8 cellular contexts compared by ENCODE assay signal in the genomic region with DNA sequence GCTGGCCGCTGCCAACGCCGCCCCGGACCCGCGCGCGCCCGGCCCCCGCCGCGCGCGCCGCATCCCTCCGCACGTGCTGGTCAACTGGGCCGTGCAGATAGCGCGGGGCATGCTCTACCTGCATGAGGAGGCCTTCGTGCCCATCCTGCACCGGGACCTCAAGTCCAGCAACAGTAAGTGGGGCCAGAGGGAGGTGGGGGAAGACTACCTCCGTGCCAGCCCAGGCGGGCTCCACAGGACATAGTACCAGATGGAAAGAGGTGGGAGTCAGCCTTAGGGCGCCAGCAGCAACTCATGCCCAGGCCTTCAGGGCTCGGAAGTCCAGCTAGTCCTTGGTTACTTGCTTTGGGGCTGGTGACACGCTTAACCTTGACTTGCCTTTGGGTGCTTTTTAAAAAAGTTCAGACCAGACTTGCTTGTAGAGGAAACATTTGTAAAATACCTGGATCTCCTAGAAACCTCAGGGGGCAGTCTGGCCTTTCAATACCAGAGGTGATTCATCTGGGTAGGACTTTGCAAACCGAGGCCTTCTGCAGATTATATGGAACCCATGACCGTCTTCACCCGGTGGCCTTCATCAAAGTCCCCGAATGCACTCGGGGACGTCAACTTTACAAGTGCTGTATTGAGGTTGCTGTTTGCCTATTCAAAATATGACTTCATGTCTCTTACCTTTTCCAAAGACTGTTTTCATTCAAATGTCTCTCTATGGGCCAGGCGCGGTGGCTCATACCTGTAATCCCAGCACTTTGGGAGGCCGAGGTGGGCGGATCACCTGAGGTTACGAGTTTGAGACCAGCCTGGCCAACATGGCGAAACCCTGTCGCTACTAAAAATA. TPM values are rescaled to one million over a fixed set of nuclear protein-coding genes. Genes with fewer than 3 reads are reported as not detected.
A peak's percentile ranks its signal among the peaks of the same experiment; 100 is the strongest.
DNase-seq lines count a peak whose midpoint lies in the region; ATAC-seq, FAIRE-seq and TF ChIP-seq lines count a peak whose summit lies in the region.

No MANE protein-coding gene starts in this region.

- no peak overlapping the region for H2AFZ ChIP-seq in K562 (ENCODE audit: low read depth, low read length)

- H4K20me1 ChIP-seq in DOHH2 (ENCODE audit: control insufficient read depth, insufficient read depth, low read depth, low read length): 0 out of 2 replicates have a peak, but pooled peaks cover 2% of the 10 kb centered on the region
- peaks cover 4% of the 10 kb centered on the region; the same call in 1 of the 2 replicates for H4K20me1 ChIP-seq in K562 (replicated peaks; ENCODE audit: control insufficient read depth, insufficient read depth, low read length)

- no peak for TF ChIP-seq POLR2A in K562 (conservative IDR thresholded peaks at IDR 0.05)

- no peak for TF ChIP-seq EP300 in K562 (IDR thresholded peaks at IDR 0.05; ENCODE audit: low read length)

- CTCF ChIA-PET in K562 (lab: Yijun Ruan, JAX; ENCODE audit: low intra/inter-chr PET ratio): interaction anchor here (0.6 kb wide), 1 partner anchor 782 kb away, joined by 3 read pairs; no protein-coding TSS in a partner anchor

- 64% methylated on average over 19 of the region's 40 CpGs for WGBS in K562 (ENCODE audit: insufficient coverage, low coverage, missing lambda C conversion rate)
- WGBS in lung, 2 donors: 20 to 47% methylated on average over 23 to 40 of the region's 40 CpGs

- H3K9me3 ChIP-seq in DOHH2 (ENCODE audit: control insufficient read depth, insufficient read depth, low read length) (no peaks in the 10 kb centered on the region), K562 (replicated peaks; ENCODE audit: control insufficient read depth, insufficient read depth, low read depth, low read length) (no peaks in the 10 kb centered on the region), lung (ENCODE audit: control insufficient read depth in 2 of 2, insufficient read depth in 1 of 2, low read length in 1 of 2) (no peaks in the 10 kb centered on the region), upper lobe of right lung (no peaks in the 10 kb centered on the region)

- BruUV-seq in K562 (replicated peaks; lab: Mats Ljungman, UMichigan): no TSS peak

- in situ Hi-C loops in K562 (cut with MboI): no loop called here

- peaks cover 4% of the 10 kb centered on the region; the same call in 1 of the 2 replicates for H3F3A ChIP-seq in DOHH2 (ENCODE audit: control insufficient read depth, insufficient read depth)

- H3K4me1 ChIP-seq in DOHH2 (ENCODE audit: control insufficient read depth, low read length): peaks cover 14% of the 10 kb centered on the region
- H3K4me1 ChIP-seq in K562 (replicated peaks in 1 of 2; ENCODE audit: control insufficient read depth in 2 of 2, insufficient read depth in 2 of 2, low read length in 2 of 2): peaks cover 0 to 18% of the 10 kb centered on the region in 2 experiments; a peak in 4 of 5 replicates
- peaks cover 0 to 12% of the 10 kb centered on the region in 2 donors for H3K4me1 ChIP-seq in lung (ENCODE audit: control insufficient read depth in 2 of 2, insufficient read depth in 2 of 2, low read length in 2 of 2)
- H3K4me1 ChIP-seq in upper lobe of right lung: peaks cover 6% of the 10 kb centered on the region

- H3K36me3 ChIP-seq in DOHH2 (ENCODE audit: control insufficient read depth, low read length): no peaks in the 10 kb centered on the region
- no peaks in the 10 kb centered on the region for H3K36me3 ChIP-seq in K562 (ENCODE audit: control insufficient read depth, insufficient read depth, low read length)
- no peaks in the 10 kb centered on the region for H3K36me3 ChIP-seq in lung (ENCODE audit: control insufficient read depth in 2 of 2, insufficient read depth in 2 of 2, low read length in 2 of 2)
- H3K36me3 ChIP-seq in upper lobe of right lung: no peaks in the 10 kb centered on the region

- peak overlapping the region; percentile 84 for H3K4me2 ChIP-seq in DOHH2 (ENCODE audit: low read length)
- no peak overlapping the region for H3K4me2 ChIP-seq in K562 (ENCODE audit: insufficient read depth, low read length)

- no peaks in the 10 kb centered on the region for H3K9me1 ChIP-seq in K562 (ENCODE audit: control insufficient read depth, insufficient read depth, low read length)

- ATAC-seq in K562 (no peak), lung (ENCODE audit: insufficient read depth, low FRiP score) (no peak), upper lobe of right lung (no peak), HG03045 (IDR thresholded peaks at IDR 0.05; ENCODE audit: unreplicated experiment) (no peak)

- H3K79me2 ChIP-seq in DOHH2 (ENCODE audit: control insufficient read depth, low read length) (no peaks in the 10 kb centered on the region), K562 (ENCODE audit: control insufficient read depth, insufficient read depth, low read length) (no peaks in the 10 kb centered on the region)

- no peak overlapping the region for H3K9ac ChIP-seq in K562 (ENCODE audit: insufficient read depth in 1 of 2, low read depth in 2 of 2, low read length in 2 of 2)

- peak; percentile 11 for FAIRE-seq in K562 (lab: Jason Lieb, UNC)

- TF ChIP-seq CTCF in DOHH2 (IDR thresholded peaks at IDR 0.05; ENCODE audit: low read depth, low read length, poor library complexity, severe bottlenecking) (no peak), K562 (IDR thresholded peaks at IDR 0.05 in 2 of 3, conservative IDR thresholded peaks at IDR 0.05 in 1 of 3; ENCODE audit: insufficient read depth in 2 of 3, low read depth in 1 of 3, low read length in 3 of 3) (no peak), lung (IDR thresholded peaks at IDR 0.05; ENCODE audit: control extremely low read depth, extremely low read depth) (no peak), upper lobe of right lung (IDR thresholded peaks at IDR 0.05) (no peak)

- POLR2A ChIA-PET in K562 (lab: Yijun Ruan, JAX): no interaction called here

- peak overlapping the region; percentile 77; the same call in 1 of the 2 replicates for H3K4me3 ChIP-seq in DOHH2 (ENCODE audit: low read length)
- H3K4me3 ChIP-seq in K562: no peak overlapping the region
- peak overlapping the region; percentile 64 for H3K4me3 ChIP-seq in lung
- peak overlapping the region; percentile 63 for H3K4me3 ChIP-seq in upper lobe of right lung

- intact Hi-C loops in K562 (cut with micrococcal nuclease): no loop called here
- intact Hi-C loops in upper lobe of right lung (cut with DNase I): no loop called here

- no peak for TF ChIP-seq RAD21 in K562 (CRISPR knock-in tag; conservative IDR thresholded peaks at IDR 0.05 in 1 of 2, IDR thresholded peaks at IDR 0.05 in 1 of 2)

- H3K9me2 ChIP-seq in DOHH2 (replicated peaks; ENCODE audit: control insufficient read depth, low read length): no peaks in the 10 kb centered on the region

- no peak overlapping the region for H3K27ac ChIP-seq in DOHH2 (ENCODE audit: low read depth, low read length)
- no peak overlapping the region for H3K27ac ChIP-seq in K562 (ENCODE audit: extremely low read depth, low read depth, low read length)
- H3K27ac ChIP-seq in lung (ENCODE audit: low read depth in 1 of 2, low read length in 1 of 2): peak overlapping the region in 1 of 2 donors; percentile 90
- H3K27ac ChIP-seq in upper lobe of right lung: no peak overlapping the region

- DNase-seq in LoVo (ENCODE audit: low spot score) (peak; percentile 22), K562 (ENCODE audit: extremely low read depth in 1 of 4, low spot score in 3 of 4) (no peak), lung (ENCODE audit: low spot score) (no peak), upper lobe of right lung (peak; percentile 72), T-helper 9 cell (no peak), D341Med (ENCODE audit: low spot score) (no peak)

- H3K27me3 ChIP-seq in DOHH2 (ENCODE audit: control insufficient read depth, low read length): peaks cover 31% of the 10 kb centered on the region
- H3K27me3 ChIP-seq in K562 (ENCODE audit: control insufficient read depth in 2 of 2, insufficient read depth in 2 of 2, low read length in 2 of 2): peaks cover 2 to 5% of the 10 kb centered on the region in 2 experiments; a peak in 2 of 5 replicates
- no peaks in the 10 kb centered on the region for H3K27me3 ChIP-seq in lung (ENCODE audit: control insufficient read depth, insufficient read depth)
- peaks cover 6% of the 10 kb centered on the region for H3K27me3 ChIP-seq in upper lobe of right lung

RNA-seq across cellular contexts. Expression of a gene that starts 1.4 kb away (rescaled TPM):
- 0.83 and 1.2 TPM in 2 replicates for total RNA-seq in K562 (2011; cell fraction: chromatin; rRNA removed; ENCODE audit: low replicate concordance)
- 0.66 and 0.83 TPM in 2 replicates for total RNA-seq in K562 (2011; cell fraction: nucleolus; rRNA removed)
- 0.73 and 1.3 TPM in 2 replicates for total RNA-seq in K562 (2011; cell fraction: nucleoplasm; rRNA removed)
- 0.23 and 0.57 TPM in 2 replicates for total RNA-seq in K562 (2014; rRNA removed)
- 0.58 and 0.67 TPM in 2 replicates for total RNA-seq in K562 (2014; rRNA removed; fragmentation: Illumina TruSeq; extraction: Trizol)
- 0.62 and 0.68 TPM in 2 replicates for total RNA-seq in K562 (2015; rRNA removed; fragmentation: Illumina TruSeq; extraction: Trizol)
- total RNA-seq in K562 (2021): 0.58 and 0.76 TPM in 2 replicates
- 0.27 and 0.86 TPM in 2 replicates for polyA plus RNA-seq in K562 (2011; rRNA removed)
- 0.28 and 0.48 TPM in 2 replicates for polyA plus RNA-seq in K562 (2011; cell fraction: cytosol; rRNA removed)
- 0.37 and 0.82 TPM in 2 replicates for polyA plus RNA-seq in K562 (2011; cell fraction: nucleus; rRNA removed)
- 0.38 and 0.43 TPM in 2 replicates for polyA plus RNA-seq in K562 (2012)
- polyA plus RNA-seq in K562 (2014; fragmentation: Illumina TruSeq; extraction: Trizol): 0.46 and 0.49 TPM in 2 replicates
- polyA plus RNA-seq in K562 (2014; fragmentation: Nextera tagmentation; extraction: Ambion mirVana): under 1 TPM; 0.24 to 0.34 TPM
- polyA plus RNA-seq in K562 (2014; rRNA removed): 0.45 and 0.65 TPM in 2 replicates
- polyA minus RNA-seq in K562 (2011; rRNA and poly(A)+ RNA removed): 0.66 and 1.7 TPM in 2 replicates
- 0.55 and 0.57 TPM in 2 replicates for polyA minus RNA-seq in K562 (2011; cell fraction: cytosol; rRNA and poly(A)+ RNA removed)
- polyA minus RNA-seq in K562 (2011; cell fraction: nucleus; rRNA and poly(A)+ RNA removed): 0.33 and 0.67 TPM in 2 replicates
- total RNA-seq in lung: 10 to 100 TPM in 1 of 2 donors, 1 to 10 TPM in 1; 7.7 to 11.4 TPM
- polyA plus RNA-seq in lung: 1 to 10 TPM; 3.2 to 3.7 TPM
- 9.1 TPM for total RNA-seq in upper lobe of right lung

RNA-seq across cellular contexts. Expression of a gene that starts 33.4 kb away (rescaled TPM):
- total RNA-seq in K562 (2011; cell fraction: chromatin; rRNA removed; ENCODE audit: low replicate concordance): not detected in 2 replicates
- not detected in 2 replicates for total RNA-seq in K562 (2011; cell fraction: nucleolus; rRNA removed)
- not detected in 2 replicates for total RNA-seq in K562 (2011; cell fraction: nucleoplasm; rRNA removed)
- total RNA-seq in K562 (2014; rRNA removed) (not detected in 2 replicates), K562 (2014; rRNA removed; fragmentation: Illumina TruSeq; extraction: Trizol) (not detected in 2 replicates), K562 (2015; rRNA removed; fragmentation: Illumina TruSeq; extraction: Trizol) (0.33 TPM in 1 of 2 replicates, not detected in the other), K562 (2021) (0.07 and 0.31 TPM in 2 replicates), lung (10 to 100 TPM; 10.3 to 15.1 TPM), upper lobe of right lung (6.8 TPM)
- polyA plus RNA-seq in K562 (2011; rRNA removed) (not detected in 2 replicates), K562 (2014; fragmentation: Illumina TruSeq; extraction: Trizol) (not detected in 2 replicates), K562 (2014; fragmentation: Nextera tagmentation; extraction: Ambion mirVana) (not detected), K562 (2014; rRNA removed) (not detected in 2 replicates), lung (1 to 10 TPM; 2.0 to 2.5 TPM)
- polyA plus RNA-seq in K562 (2011; cell fraction: cytosol; rRNA removed): 0.04 TPM in 1 of 2 replicates, not detected in the other
- polyA plus RNA-seq in K562 (2011; cell fraction: nucleus; rRNA removed): 0.03 TPM in 1 of 2 replicates, not detected in the other
- polyA plus RNA-seq in K562 (2012): 0.04 and 0.25 TPM in 2 replicates
- polyA minus RNA-seq in K562 (2011; rRNA and poly(A)+ RNA removed): 0.06 TPM in 1 of 2 replicates, not detected in the other
- polyA minus RNA-seq in K562 (2011; cell fraction: cytosol; rRNA and poly(A)+ RNA removed): 0.48 and 0.64 TPM in 2 replicates
- not detected in 2 replicates for polyA minus RNA-seq in K562 (2011; cell fraction: nucleus; rRNA and poly(A)+ RNA removed)

Comparison
In these comparisons a context has a peak if more than half of its experiments do, and no peak if none do; other contexts are left out.
1. DNase-seq: peak in LoVo (single experiment) and upper lobe of right lung (single experiment); none in K562 (0 of 4), lung (single experiment), T-helper 9 cell (single experiment) and D341Med (single experiment).